In the genomic region with DNA sequence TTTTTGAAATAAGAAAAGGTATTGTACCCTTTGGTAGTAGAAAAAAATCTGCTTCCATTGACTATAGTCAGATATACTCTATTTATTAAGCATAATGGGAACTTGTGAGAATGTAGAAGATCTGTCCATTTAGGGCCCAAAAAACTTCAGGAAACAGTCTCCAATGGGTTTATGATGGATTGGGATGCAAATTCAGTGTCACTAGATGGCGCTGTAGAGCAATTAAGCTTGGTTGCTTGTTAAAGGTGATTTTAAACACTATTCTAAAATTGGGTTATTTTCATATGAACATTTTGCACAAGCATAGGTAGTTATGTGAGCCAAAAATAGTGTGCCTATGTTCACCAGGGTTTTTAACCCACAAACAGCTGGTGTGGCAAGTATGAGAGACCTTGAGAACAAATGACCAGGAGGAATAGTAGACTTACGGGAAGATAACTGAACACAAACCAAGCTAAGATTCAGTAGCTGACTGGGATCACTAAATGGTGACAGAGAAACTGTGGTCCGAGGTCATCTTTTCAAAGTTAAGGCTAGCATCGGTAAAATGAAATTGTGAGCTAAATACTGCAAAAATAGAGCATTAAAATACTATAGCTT, we compare ENCODE assay signal across 8 cellular contexts.
DNase-seq lines count a peak whose midpoint lies in the region; ATAC-seq and TF ChIP-seq lines count a peak whose summit lies in the region.

No MANE protein-coding gene starts in this region.

- H3K4me3 ChIP-seq in AG09309 (ENCODE audit: control insufficient read depth, low read depth, low read length) (no peak overlapping the region), astrocyte of the cerebellum (ENCODE audit: low read depth, low read length) (no peak overlapping the region)

- DNase-seq in AG09309 (ENCODE audit: low read depth) (peak; percentile 18), ELR (ENCODE audit: low read depth) (peak; percentile 70), NCI-H1105 treated with DMSO at 0.1 percent for 48 hours (lab: John Stamatoyannopoulos, UW) (peak; percentile 44), astrocyte of the cerebellum (ENCODE audit: low read depth) (peak; percentile 55), left kidney (ENCODE audit: low read depth, low spot score) (peak; percentile 68)

- ATAC-seq in GM19397 (IDR thresholded peaks at IDR 0.05; ENCODE audit: unreplicated experiment) (no peak), HG03097 (IDR thresholded peaks at IDR 0.05; ENCODE audit: low FRiP score, unreplicated experiment) (no peak), GM19467 (IDR thresholded peaks at IDR 0.05; ENCODE audit: unreplicated experiment) (no peak)

- in situ Hi-C loops in astrocyte of the cerebellum (cut with HindIII; ENCODE audit: low sequenced_read_pairs), result no loop called here

- peak; percentile 74 for TF ChIP-seq CTCF in AG09309 (IDR thresholded peaks at IDR 0.05; ENCODE audit: control insufficient read depth, insufficient read depth, low read depth, low read length, missing control alignments)
- TF ChIP-seq CTCF in astrocyte of the cerebellum (IDR thresholded peaks at IDR 0.05; ENCODE audit: low read depth, low read length, missing control alignments), result peak; percentile 76

Comparison
In these comparisons a context has a peak if more than half of its experiments do, and no peak if none do; other contexts are left out.
1. DNase-seq: peak in every context shown above with its lines; median percentile 70 in ELR; 68 in left kidney; 55 in astrocyte of the cerebellum; 44 in NCI-H1105 treated with DMSO at 0.1 percent for 48 hours; 18 in AG09309.